In the genomic region with DNA sequence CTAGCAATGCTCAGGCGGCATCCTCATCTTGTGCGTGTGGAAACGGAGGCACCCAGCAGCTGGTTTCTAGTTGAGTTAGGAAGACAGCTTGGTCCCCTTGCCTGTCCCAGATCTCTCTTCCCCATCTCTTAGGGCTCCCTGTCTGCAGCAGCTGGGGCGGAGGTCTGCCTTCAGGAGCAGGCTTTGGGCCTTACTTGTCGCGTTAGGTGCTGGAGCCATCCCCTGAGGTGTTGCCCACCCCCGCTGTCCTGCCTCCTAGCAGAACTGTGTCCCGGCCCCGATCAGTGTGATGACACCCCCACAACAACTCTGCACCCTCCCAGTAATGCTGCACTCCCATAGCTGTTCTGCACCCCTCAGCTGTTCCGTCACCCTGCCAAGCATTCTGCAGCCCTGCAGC, we compare ENCODE assay signal across 28 cellular contexts. TPM values are rescaled to one million over a fixed set of nuclear protein-coding genes. Genes with fewer than 3 reads are reported as not detected.
"Had no signal": no experiment of that assay in that cellular context is flagged by ENCODE, and none has a peak within 500 bp of the region (broad histone marks: within the 10 kb centered on the region; RNA-seq: fewer than 3 reads in every experiment).

No MANE protein-coding gene starts in this region.

- H3K27ac Mint-ChIP-seq: nephron progenitor cell; stimulated activated effector memory CD8-positive, alpha-beta T cell treated with anti-CD3 and anti-CD28 coated beads, Interleukin-12 subunit alpha, Interleukin-12 subunit beta, amount 100 ng/mL, for 72 hours; stimulated activated naive CD8-positive, alpha-beta T cell treated with anti-CD3 and anti-CD28 coated beads, Interleukin-15, Interleukin-2, amounts not matched to agents 100 ng/mL and 50 ng/mL, for 24 hours had no signal

- H3K4me2 ChIP-seq: neural progenitor cell had no signal

- H3K27ac ChIP-seq: left lung, lower lobe of right lung, neural progenitor cell, pancreas, prostate gland, skin epidermis, suprapubic skin, thoracic aorta, tibial artery, upper lobe of right lung had no signal

- H3K36me3 ChIP-seq: left lung, lower lobe of right lung, neural progenitor cell, pancreas, prostate gland, suprapubic skin, thoracic aorta, tibial artery, upper lobe of right lung had no signal

- H3K36me3 Mint-ChIP-seq: naive thymus-derived CD8-positive, alpha-beta T cell; neural progenitor cell; stimulated activated effector memory CD8-positive, alpha-beta T cell treated with anti-CD3 and anti-CD28 coated beads, Interleukin-12 subunit alpha, Interleukin-12 subunit beta, amount 100 ng/mL, for 72 hours had no signal

- H3K4me1 Mint-ChIP-seq: stimulated activated effector memory CD8-positive, alpha-beta T cell treated with anti-CD3 and anti-CD28 coated beads, Interleukin-12 subunit alpha, Interleukin-12 subunit beta, amount 100 ng/mL, for 72 hours had no signal

- H3K9me3 Mint-ChIP-seq: naive thymus-derived CD8-positive, alpha-beta T cell; nephron progenitor cell; neural progenitor cell; stimulated activated effector memory CD8-positive, alpha-beta T cell treated with anti-CD3 and anti-CD28 coated beads, Interleukin-12 subunit alpha, Interleukin-12 subunit beta, amount 100 ng/mL, for 72 hours; stimulated activated naive CD8-positive, alpha-beta T cell treated with anti-CD3 and anti-CD28 coated beads, Interleukin-15, Interleukin-2, amounts not matched to agents 100 ng/mL and 50 ng/mL, for 24 hours had no signal

- H3K9ac ChIP-seq: neural progenitor cell had no signal

- ATAC-seq: left colon; left lung; lower lobe of right lung; naive thymus-derived CD8-positive, alpha-beta T cell; pancreas; right cardiac atrium; sciatic nerve; stimulated activated effector memory CD8-positive, alpha-beta T cell treated with anti-CD3 and anti-CD28 coated beads, Interleukin-12 subunit alpha, Interleukin-12 subunit beta, amount 100 ng/mL, for 72 hours; upper lobe of right lung had no signal

- FAIRE-seq: keratinocyte, pancreas, urothelium cell line had no signal

- H3K9me3 ChIP-seq: left lung, lower lobe of right lung, pancreas, prostate gland, suprapubic skin, thoracic aorta, tibial artery, upper lobe of right lung had no signal

- H3K27me3 ChIP-seq: left lung, neural progenitor cell, pancreas, suprapubic skin, upper lobe of right lung had no signal

- H3K4me3 Mint-ChIP-seq: naive thymus-derived CD8-positive, alpha-beta T cell; nephron progenitor cell; neural progenitor cell; stimulated activated effector memory CD8-positive, alpha-beta T cell treated with anti-CD3 and anti-CD28 coated beads, Interleukin-12 subunit alpha, Interleukin-12 subunit beta, amount 100 ng/mL, for 72 hours; stimulated activated naive CD8-positive, alpha-beta T cell treated with anti-CD3 and anti-CD28 coated beads, Interleukin-15, Interleukin-2, amounts not matched to agents 100 ng/mL and 50 ng/mL, for 24 hours had no signal

- H3K4me1 ChIP-seq: neural progenitor cell, prostate gland had no signal

- H3K4me3 ChIP-seq: left lung, lower lobe of right lung, neural progenitor cell, pancreas, prostate gland, skin epidermis, suprapubic skin, thoracic aorta, tibial artery, upper lobe of right lung had no signal

- DNase-seq: hippocampal formation; left colon; lower lobe of right lung; mammary epithelial cell; mesenchymal stem cell; nephron progenitor cell; pancreas; retina; stimulated activated CD4-positive, alpha-beta T cell treated with anti-CD3 and anti-CD28 coated beads, Interleukin-4, amount 100 ng/mL, for 24 hours; stimulated activated naive CD4-positive, alpha-beta T cell; tibial artery; trophoblast cell; upper lobe of right lung had no signal

RNA-seq across cellular contexts. Expression of gene UMODL1, which starts 40.7 kb away (rescaled TPM):
- total RNA-seq: mucosa of gallbladder, omental fat pad, right cardiac atrium, sciatic nerve had no signal
- polyA plus RNA-seq: mammary epithelial cell, right cardiac atrium had no signal
